In the genomic region with DNA sequence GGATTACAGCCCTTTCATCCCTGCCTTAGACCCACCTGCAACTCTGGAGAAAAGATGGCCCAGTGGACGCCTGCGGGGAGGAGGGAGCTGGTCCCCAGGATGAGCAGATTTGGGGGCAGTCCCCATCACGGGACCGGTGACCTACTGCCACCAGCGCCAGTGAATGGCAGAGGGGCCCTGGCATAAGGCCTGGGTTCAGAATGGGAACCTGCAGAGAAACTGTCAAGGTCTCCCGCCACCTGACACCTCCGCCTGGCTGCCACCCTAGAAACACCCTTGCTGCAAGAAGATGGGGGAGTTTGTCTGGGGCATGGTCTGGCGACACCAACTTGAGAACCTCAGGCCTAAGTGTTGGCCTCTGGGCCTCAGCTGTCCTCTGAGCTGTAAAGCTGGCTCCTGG, we compare ENCODE assay signal across 1 cellular context.
TF ChIP-seq lines count a peak whose summit lies in the region.

No MANE protein-coding gene starts in this region.

TF ChIP-seq in GM23338, 12 proteins besides CTCF, POLR2A, EP300 and RAD21 (continued from another document):
- no peak for TF ChIP-seq ZNF462 (CRISPR knock-in tag; IDR thresholded peaks at IDR 0.05)
- no peak for TF ChIP-seq ZNF114 (CRISPR knock-in tag; IDR thresholded peaks at IDR 0.05)
